Comparison of ENCODE assay signal across 8 cellular contexts in genomic region chr3:134212898-134213665, GRCh38. TPM values are rescaled to one million over a fixed set of nuclear protein-coding genes. Genes with fewer than 3 reads are reported as not detected.
DNase-seq lines count a peak whose midpoint lies in the region; ATAC-seq and TF ChIP-seq lines count a peak whose summit lies in the region.

No MANE protein-coding gene starts in this region.

- no peaks in the 10 kb centered on the region for H3K27me3 ChIP-seq in AG04450 (ENCODE audit: control insufficient read depth, insufficient read depth, low read length)
- no peaks in the 10 kb centered on the region for H3K27me3 ChIP-seq in lower lobe of right lung (ENCODE audit: low read depth)

- H3K9me3 ChIP-seq in AG04450 (ENCODE audit: control insufficient read depth, insufficient read depth, low read length) (no peaks in the 10 kb centered on the region), lower lobe of right lung (no peaks in the 10 kb centered on the region)

- CTCF ChIA-PET in AG04450 (lab: Charles Lee), result interaction anchor here (0.6 to 7.1 kb wide), 76 partner anchors 11 to 1482 kb away, joined by 3 to 227 read pairs (median 5); partner anchors contain the start of gene RYK

- POLR2A ChIA-PET in AG04450 (lab: Yijun Ruan, JAX), result interaction anchor here (1.3 kb wide), 1 partner anchor 95 kb away, joined by 4 read pairs; no protein-coding TSS in a partner anchor

- intact Hi-C loops in lower lobe of right lung (cut with DNase I), result loop anchor here (10.0 kb wide), 2 partner anchors 82 to 262 kb away; no protein-coding TSS in a partner anchor

- H3K4me3 ChIP-seq in AG04450 (ENCODE audit: low read depth, low read length) (no peak overlapping the region), lower lobe of right lung (no peak overlapping the region)

- TF ChIP-seq CTCF in AG04450 (IDR thresholded peaks at IDR 0.05; ENCODE audit: low read depth, low read length), result peak; percentile 99
- TF ChIP-seq CTCF in lower lobe of right lung (IDR thresholded peaks at IDR 0.05), result peak; percentile 95

- H3K36me3 ChIP-seq in lower lobe of right lung, result peaks cover 25% of the 10 kb centered on the region

- ATAC-seq in GM18867 (IDR thresholded peaks at IDR 0.05; ENCODE audit: unreplicated experiment) (peak; percentile 75), HG03196 (IDR thresholded peaks at IDR 0.05; ENCODE audit: unreplicated experiment) (peak; percentile 41), lower lobe of right lung (peak; percentile 91)

- DNase-seq in AG04450 (ENCODE audit: low read depth, low spot score) (no peak), NCI-H526 (lab: John Stamatoyannopoulos, UW) (peak; percentile 73 to 87), dermis blood vessel endothelial cell (peak; percentile 91), lower lobe of right lung (peak; percentile 76)
- DNase-seq in activated CD4-positive, alpha-beta T cell treated with anti-CD3 and anti-CD28 coated beads, Interleukin-2, amount 50 U/mL, for 1 hour, result peak; percentile 89
- peak; percentile 91 for DNase-seq in stimulated activated CD8-positive, alpha-beta memory T cell treated with anti-CD3 and anti-CD28 coated beads, Interleukin-15, amount 100 ng/mL, for 1 hour (ENCODE audit: low read depth)

- no peaks in the 10 kb centered on the region for H3K4me1 ChIP-seq in lower lobe of right lung

- no peak overlapping the region for H3K27ac ChIP-seq in AG04450 (ENCODE audit: low read depth, low read length)
- no peak overlapping the region for H3K27ac ChIP-seq in lower lobe of right lung

RNA-seq across cellular contexts. Expression of gene RYK, which starts 37.6 kb away (rescaled TPM):
- 67.6 and 74.5 TPM in 2 replicates for polyA plus RNA-seq in AG04450 (2011; rRNA removed)
- polyA minus RNA-seq in AG04450 (2011; rRNA and poly(A)+ RNA removed), result 61.1 and 70.2 TPM in 2 replicates
- total RNA-seq in dermis blood vessel endothelial cell (91.6 and 103 TPM in 2 replicates), lower lobe of right lung (46.3 TPM)

Comparison
In these comparisons a context has a peak if more than half of its experiments do, and no peak if none do; other contexts are left out.
1. ATAC-seq: peak in every context shown above with its lines; median percentile 91 in lower lobe of right lung; 75 in GM18867; 41 in HG03196.